7 cellular contexts compared by ENCODE assay signal in the genomic region with DNA sequence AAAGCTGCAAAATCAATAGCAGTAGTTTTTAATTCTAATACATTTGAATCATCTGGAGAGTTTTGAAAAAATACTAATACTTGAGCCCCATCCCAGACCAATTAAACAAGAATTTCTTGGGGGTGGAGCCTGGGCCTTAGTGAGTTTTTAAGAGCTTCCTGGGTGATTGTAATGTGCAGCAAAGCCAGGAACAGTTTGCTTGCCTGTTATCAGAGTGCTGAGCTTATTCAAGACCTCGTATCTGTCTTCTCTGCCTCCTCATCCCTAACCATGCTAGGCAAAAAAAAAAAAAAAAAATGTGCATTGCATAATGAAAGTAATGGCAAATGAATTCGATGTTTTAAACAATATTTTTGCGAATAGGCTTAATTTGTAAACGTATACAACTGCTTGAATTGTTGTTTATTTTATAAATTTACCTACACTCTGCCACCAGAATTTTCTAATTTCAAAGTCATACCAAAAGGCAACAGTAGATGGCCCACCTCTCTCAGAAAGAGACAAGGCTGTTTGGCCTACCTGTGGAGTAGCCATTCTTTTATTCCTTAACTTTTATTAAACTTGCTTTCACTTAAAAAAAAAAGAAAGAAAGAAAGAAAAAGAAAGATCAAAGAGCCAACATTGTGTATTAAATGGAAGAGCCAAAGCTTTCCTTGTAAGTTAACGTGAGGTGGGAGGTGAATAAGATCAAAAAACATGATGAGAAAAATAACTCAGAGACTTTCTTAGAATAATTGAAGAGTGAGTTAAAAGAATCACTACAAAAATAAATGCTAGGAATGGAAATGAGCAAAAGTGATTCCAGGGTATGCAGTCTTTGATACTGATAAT. TPM values are rescaled to one million over a fixed set of nuclear protein-coding genes. Genes with fewer than 3 reads are reported as not detected.
DNase-seq lines count a peak whose midpoint lies in the region; ATAC-seq, FAIRE-seq and TF ChIP-seq lines count a peak whose summit lies in the region.

No MANE protein-coding gene starts in this region.

- H3K9me3 Mint-ChIP-seq in dendritic cell treated with granulocyte-macrophage colony-stimulating factor and Interleukin-4, amounts not matched to agents 40 ng/mL and 50 ng/mL, for 4 days: no peaks in the 10 kb centered on the region

- H3K27ac ChIP-seq in GM23248 (no peak overlapping the region), pancreas (no peak overlapping the region)

- no peaks in the 10 kb centered on the region for H3K36me3 Mint-ChIP-seq in dendritic cell treated with granulocyte-macrophage colony-stimulating factor and Interleukin-4, amounts not matched to agents 40 ng/mL and 50 ng/mL, for 4 days (ENCODE audit: low read depth)

- H3K79me2 ChIP-seq in GM23248 (ENCODE audit: insufficient read depth): no peaks in the 10 kb centered on the region

- H3K27me3 ChIP-seq in GM23248 (replicated peaks; ENCODE audit: insufficient read depth): no peaks in the 10 kb centered on the region
- no peaks in the 10 kb centered on the region for H3K27me3 ChIP-seq in pancreas

- no peak overlapping the region for H3K4me2 ChIP-seq in GM23248 (ENCODE audit: unreplicated experiment)

- in situ Hi-C loops in GM23248 (cut with MboI): loop anchor here (10.0 kb wide), 1 partner anchor 290 kb away; no protein-coding TSS in a partner anchor

- H3F3A ChIP-seq in GM23248 (ENCODE audit: insufficient read depth): no peaks in the 10 kb centered on the region

- H3K4me3 ChIP-seq in GM23248 (no peak overlapping the region), pancreas (no peak overlapping the region)

- peak; percentile 36 for DNase-seq in D341Med (ENCODE audit: low spot score)
- DNase-seq in GM23248: peak; percentile 56
- DNase-seq in OCI-M1 (lab: John Stamatoyannopoulos, UW): peak; percentile 90
- no peak for DNase-seq in pancreas
- no peak for DNase-seq in NCI-H2081 treated with DMSO at 0.1 percent for 48 hours (lab: John Stamatoyannopoulos, UW)

- peak in 3 of 4 donors; percentile 22 to 42 (median 29) for TF ChIP-seq CTCF in pancreas (IDR thresholded peaks at IDR 0.05)

- no peaks in the 10 kb centered on the region for H3K9me3 ChIP-seq in GM23248 (ENCODE audit: low read depth)
- no peaks in the 10 kb centered on the region for H3K9me3 ChIP-seq in pancreas

- FAIRE-seq in pancreas (lab: Jason Lieb, UNC): no peak

- H3K27ac Mint-ChIP-seq in dendritic cell treated with granulocyte-macrophage colony-stimulating factor and Interleukin-4, amounts not matched to agents 40 ng/mL and 50 ng/mL, for 4 days: no peak overlapping the region

- H3K4me1 ChIP-seq in GM23248 (ENCODE audit: insufficient read depth): peaks cover 10% of the 10 kb centered on the region; the same call in 1 of the 2 replicates
- peaks cover 0 to 2% (median 0%) of the 10 kb centered on the region in 3 donors for H3K4me1 ChIP-seq in pancreas

- no peaks in the 10 kb centered on the region for H4K20me1 ChIP-seq in GM23248 (ENCODE audit: insufficient read depth)

- peaks cover 43% of the 10 kb centered on the region for H3K4me1 Mint-ChIP-seq in dendritic cell treated with granulocyte-macrophage colony-stimulating factor and Interleukin-4, amounts not matched to agents 40 ng/mL and 50 ng/mL, for 4 days (ENCODE audit: low read depth)

- peak overlapping the region; percentile 52; the same call in 1 of the 2 replicates for H2AFZ ChIP-seq in GM23248

- H3K4me3 Mint-ChIP-seq in dendritic cell treated with granulocyte-macrophage colony-stimulating factor and Interleukin-4, amounts not matched to agents 40 ng/mL and 50 ng/mL, for 4 days: peak overlapping the region; percentile 24

- H3K36me3 ChIP-seq in GM23248 (ENCODE audit: low read depth) (no peaks in the 10 kb centered on the region), pancreas (no peaks in the 10 kb centered on the region)

- H3K27me3 Mint-ChIP-seq in dendritic cell treated with granulocyte-macrophage colony-stimulating factor and Interleukin-4, amounts not matched to agents 40 ng/mL and 50 ng/mL, for 4 days: peaks cover 7% of the 10 kb centered on the region

- WGBS in GM23248 (ENCODE audit: low coverage in 1 of 2, low lambda C conversion rate in 2 of 2, missing lambda C conversion rate in 2 of 2), 2 experiments: 39 to 43% methylated on average over 5 of the region's 5 CpGs
- 36 to 38% methylated on average over 5 of the region's 5 CpGs for WGBS in pancreas, 2 donors

- ATAC-seq in pancreas (peak; percentile 60 to 88 (median 82)), GM18520 (IDR thresholded peaks at IDR 0.05; ENCODE audit: unreplicated experiment) (no peak)

- no peak overlapping the region for H3K9ac ChIP-seq in GM23248

- intact Hi-C loops in dendritic cell treated with granulocyte-macrophage colony-stimulating factor and Interleukin-4, amounts not matched to agents 40 ng/mL and 50 ng/mL, for 4 days (cut with micrococcal nuclease): loop anchor here (1.0 to 5.0 kb wide), 2 partner anchors 278 to 292 kb away; no protein-coding TSS in a partner anchor
- intact Hi-C loops in pancreas (cut with DNase I): loop anchor here in 1 of 3 donors (10.0 kb wide), 1 partner anchor 280 kb away; no protein-coding TSS in a partner anchor

- H3K9me2 ChIP-seq in GM23248 (ENCODE audit: insufficient read depth): no peaks in the 10 kb centered on the region

RNA-seq across cellular contexts. Expression of a gene that starts 36.2 kb away (rescaled TPM):
- total RNA-seq in GM23248 (2014; rRNA removed; shearing (Covaris generic)): 1.2 TPM in 1 of 2 replicates, not detected in the other
- polyA plus RNA-seq in GM23248 (2016; fragmentation: Nextera tagmentation; extraction: Ambion mirVana) (0.10 and 0.28 TPM in 2 replicates), pancreas (under 1 TPM in 1 of 2 donors, not detected in 1; 0.07 TPM)
- total RNA-seq in pancreas: under 1 TPM in 4 of 6 donors, not detected in 2; 0.15 to 0.37 (median 0.26) TPM

Comparison
In these comparisons a context has a peak if more than half of its experiments do, and no peak if none do; other contexts are left out.
1. DNase-seq: peak in D341Med (single experiment), GM23248 (single experiment) and OCI-M1 (single experiment); none in pancreas (0 of 6) and NCI-H2081 treated with DMSO at 0.1 percent for 48 hours (single experiment).